1 cellular context compared by ENCODE assay signal in genomic region chr6:27178860-27179259, GRCh38.
TF ChIP-seq lines count a peak whose summit lies in the region.

No MANE protein-coding gene starts in this region.

TF ChIP-seq in endothelial cell of umbilical vein, 7 proteins besides CTCF, POLR2A, EP300 and RAD21:
- TF ChIP-seq FOS (IDR thresholded peaks at IDR 0.05; ENCODE audit: borderline replicate concordance, insufficient read depth, low read length) (no peak), GATA2 (IDR thresholded peaks at IDR 0.05; ENCODE audit: insufficient read depth, insufficient read length, low read depth, low read length) (no peak), MYC (IDR thresholded peaks at IDR 0.05; ENCODE audit: low read depth, low read length) (no peak), EZH2 (IDR thresholded peaks at IDR 0.05; ENCODE audit: borderline replicate concordance, low read depth, low read length, severe bottlenecking) (no peak), MAX (IDR thresholded peaks at IDR 0.05; ENCODE audit: insufficient read depth, insufficient read length) (no peak), POLR2AphosphoS5 (IDR thresholded peaks at IDR 0.05; ENCODE audit: insufficient read depth, low read depth, low read length) (no peak), JUN (IDR thresholded peaks at IDR 0.05; ENCODE audit: borderline replicate concordance, insufficient read depth, insufficient read length, low read depth) (no peak)
